1 cellular context compared by ENCODE assay signal in the genomic region with DNA sequence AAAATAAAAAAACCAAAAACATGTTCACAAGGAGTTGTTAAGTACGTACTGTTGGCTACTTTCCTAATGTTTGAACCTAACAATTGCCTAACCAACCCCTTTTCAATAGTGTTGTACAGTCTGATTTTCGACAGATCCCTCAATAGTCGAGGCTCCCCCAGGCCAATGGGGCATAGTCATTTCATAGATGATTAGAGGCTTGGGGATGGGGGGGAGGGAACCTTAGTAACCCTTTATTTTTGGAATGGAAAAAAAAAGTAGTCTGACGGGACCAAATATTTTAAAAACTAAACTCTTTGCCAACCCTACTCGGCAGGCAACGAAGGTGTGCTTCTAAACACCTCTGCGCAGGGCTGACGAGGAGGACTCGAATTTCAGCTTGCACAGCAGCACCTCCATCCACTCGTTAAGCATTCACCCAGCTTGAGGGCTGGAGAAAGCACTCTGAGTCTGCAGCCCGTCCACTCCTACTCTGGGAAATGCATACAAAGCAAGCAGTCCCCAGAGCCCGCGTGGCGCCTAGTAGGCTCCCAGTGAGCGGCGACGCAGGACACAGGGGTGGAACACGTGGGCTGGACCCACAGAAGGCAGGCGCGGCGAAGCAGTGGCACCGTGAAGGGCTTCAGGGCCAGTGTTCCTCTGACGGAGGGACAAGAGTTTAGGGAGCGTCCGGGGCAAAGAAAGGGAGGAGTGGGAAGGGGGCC.
TF ChIP-seq lines count a peak whose summit lies in the region.

No MANE protein-coding gene starts in this region.

TF ChIP-seq in HepG2, 621 proteins besides CTCF, POLR2A, EP300 and RAD21 (continued from another document and continues in another):
- TF ChIP-seq, protein P1, sequence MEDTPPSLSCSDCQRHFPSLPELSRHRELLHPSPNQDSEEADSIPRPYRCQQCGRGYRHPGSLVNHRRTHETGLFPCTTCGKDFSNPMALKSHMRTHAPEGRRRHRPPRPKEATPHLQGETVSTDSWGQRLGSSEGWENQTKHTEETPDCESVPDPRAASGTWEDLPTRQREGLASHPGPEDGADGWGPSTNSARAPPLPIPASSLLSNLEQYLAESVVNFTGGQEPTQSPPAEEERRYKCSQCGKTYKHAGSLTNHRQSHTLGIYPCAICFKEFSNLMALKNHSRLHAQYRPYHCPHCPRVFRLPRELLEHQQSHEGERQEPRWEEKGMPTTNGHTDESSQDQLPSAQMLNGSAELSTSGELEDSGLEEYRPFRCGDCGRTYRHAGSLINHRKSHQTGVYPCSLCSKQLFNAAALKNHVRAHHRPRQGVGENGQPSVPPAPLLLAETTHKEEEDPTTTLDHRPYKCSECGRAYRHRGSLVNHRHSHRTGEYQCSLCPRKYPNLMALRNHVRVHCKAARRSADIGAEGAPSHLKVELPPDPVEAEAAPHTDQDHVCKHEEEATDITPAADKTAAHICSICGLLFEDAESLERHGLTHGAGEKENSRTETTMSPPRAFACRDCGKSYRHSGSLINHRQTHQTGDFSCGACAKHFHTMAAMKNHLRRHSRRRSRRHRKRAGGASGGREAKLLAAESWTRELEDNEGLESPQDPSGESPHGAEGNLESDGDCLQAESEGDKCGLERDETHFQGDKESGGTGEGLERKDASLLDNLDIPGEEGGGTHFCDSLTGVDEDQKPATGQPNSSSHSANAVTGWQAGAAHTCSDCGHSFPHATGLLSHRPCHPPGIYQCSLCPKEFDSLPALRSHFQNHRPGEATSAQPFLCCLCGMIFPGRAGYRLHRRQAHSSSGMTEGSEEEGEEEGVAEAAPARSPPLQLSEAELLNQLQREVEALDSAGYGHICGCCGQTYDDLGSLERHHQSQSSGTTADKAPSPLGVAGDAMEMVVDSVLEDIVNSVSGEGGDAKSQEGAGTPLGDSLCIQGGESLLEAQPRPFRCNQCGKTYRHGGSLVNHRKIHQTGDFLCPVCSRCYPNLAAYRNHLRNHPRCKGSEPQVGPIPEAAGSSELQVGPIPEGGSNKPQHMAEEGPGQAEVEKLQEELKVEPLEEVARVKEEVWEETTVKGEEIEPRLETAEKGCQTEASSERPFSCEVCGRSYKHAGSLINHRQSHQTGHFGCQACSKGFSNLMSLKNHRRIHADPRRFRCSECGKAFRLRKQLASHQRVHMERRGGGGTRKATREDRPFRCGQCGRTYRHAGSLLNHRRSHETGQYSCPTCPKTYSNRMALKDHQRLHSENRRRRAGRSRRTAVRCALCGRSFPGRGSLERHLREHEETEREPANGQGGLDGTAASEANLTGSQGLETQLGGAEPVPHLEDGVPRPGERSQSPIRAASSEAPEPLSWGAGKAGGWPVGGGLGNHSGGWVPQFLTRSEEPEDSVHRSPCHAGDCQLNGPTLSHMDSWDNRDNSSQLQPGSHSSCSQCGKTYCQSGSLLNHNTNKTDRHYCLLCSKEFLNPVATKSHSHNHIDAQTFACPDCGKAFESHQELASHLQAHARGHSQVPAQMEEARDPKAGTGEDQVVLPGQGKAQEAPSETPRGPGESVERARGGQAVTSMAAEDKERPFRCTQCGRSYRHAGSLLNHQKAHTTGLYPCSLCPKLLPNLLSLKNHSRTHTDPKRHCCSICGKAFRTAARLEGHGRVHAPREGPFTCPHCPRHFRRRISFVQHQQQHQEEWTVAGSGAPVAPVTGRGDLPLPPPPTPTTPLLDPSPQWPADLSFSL (CRISPR knock-in tag; IDR thresholded peaks at IDR 0.05): no peak
- TF ChIP-seq ISL2 (CRISPR knock-in tag; IDR thresholded peaks at IDR 0.05) (no peak; the same call in 1 of the 2 replicates), FOSL1 (CRISPR knock-in tag; IDR thresholded peaks at IDR 0.05; ENCODE audit: borderline replicate concordance) (no peak), ZNF768 (CRISPR knock-in tag; IDR thresholded peaks at IDR 0.05) (peak; percentile 49; the same call in 1 of the 2 replicates), ZNF121 (CRISPR knock-in tag; IDR thresholded peaks at IDR 0.05) (no peak), RBM22 (optimal IDR thresholded peaks at IDR 0.05; ENCODE audit: low read length) (no peak), IKZF4 (CRISPR knock-in tag; IDR thresholded peaks at IDR 0.05; ENCODE audit: borderline replicate concordance, low read depth, not compliant biosample characterization) (no peak), PCBP2 (optimal IDR thresholded peaks at IDR 0.05; ENCODE audit: low read depth, low read length, poor library complexity, severe bottlenecking) (no peak), REL (CRISPR knock-in tag; conservative IDR thresholded peaks at IDR 0.05) (peak; percentile 92), ATF7-NPFF (CRISPR knock-in tag; IDR thresholded peaks at IDR 0.05; ENCODE audit: low read depth) (no peak), ZNF546 (CRISPR knock-in tag; conservative IDR thresholded peaks at IDR 0.05) (no peak; the same call in 1 of the 2 replicates), KDM6A (CRISPR knock-in tag; IDR thresholded peaks at IDR 0.05; ENCODE audit: low read depth) (no peak), ZNF296 (CRISPR knock-in tag; conservative IDR thresholded peaks at IDR 0.05) (no peak), ZNF589 (CRISPR knock-in tag; conservative IDR thresholded peaks at IDR 0.05) (no peak), ZNF414 (CRISPR knock-in tag; IDR thresholded peaks at IDR 0.05) (0 out of 2 replicates have a peak, but pooled peaks have one; percentile 57), ZNF781 (CRISPR knock-in tag; IDR thresholded peaks at IDR 0.05; ENCODE audit: borderline replicate concordance, not compliant biosample characterization) (no peak), ZBTB44 (CRISPR knock-in tag; IDR thresholded peaks at IDR 0.05) (no peak), ELF1 (CRISPR knock-in tag; IDR thresholded peaks at IDR 0.05) (no peak; the same call in 1 of the 2 replicates), ZNF598 (CRISPR knock-in tag; IDR thresholded peaks at IDR 0.05; ENCODE audit: borderline replicate concordance) (no peak), ZNF552 (CRISPR knock-in tag; IDR thresholded peaks at IDR 0.05; ENCODE audit: borderline replicate concordance) (no peak), KMT2A (CRISPR knock-in tag; IDR thresholded peaks at IDR 0.05) (no peak; the same call in 1 of the 2 replicates), ZNF678 (CRISPR knock-in tag; IDR thresholded peaks at IDR 0.05) (0 out of 2 replicates have a peak, but pooled peaks have one; percentile 31), SMAD1 (CRISPR knock-in tag; IDR thresholded peaks at IDR 0.05; ENCODE audit: borderline replicate concordance, low read depth) (peak; percentile 50; the same call in 1 of the 2 replicates), TFDP2 (CRISPR knock-in tag; IDR thresholded peaks at IDR 0.05) (peak; percentile 70; the same call in 1 of the 2 replicates), HOXA3 (CRISPR knock-in tag; IDR thresholded peaks at IDR 0.05) (no peak), ZNF766 (CRISPR knock-in tag; IDR thresholded peaks at IDR 0.05; ENCODE audit: borderline replicate concordance) (no peak; the same call in 1 of the 2 replicates), HIC2 (CRISPR knock-in tag; IDR thresholded peaks at IDR 0.05; ENCODE audit: low read depth) (0 out of 2 replicates have a peak, but pooled peaks have one; percentile 14), MTA1 (CRISPR knock-in tag; IDR thresholded peaks at IDR 0.05; ENCODE audit: borderline replicate concordance) (no peak), ZNF441 (CRISPR knock-in tag; IDR thresholded peaks at IDR 0.05; ENCODE audit: borderline replicate concordance) (0 out of 2 replicates have a peak, but pooled peaks have one; percentile 7), ZNF510 (CRISPR knock-in tag; IDR thresholded peaks at IDR 0.05; ENCODE audit: low read depth) (no peak), ZZZ3 (CRISPR knock-in tag; IDR thresholded peaks at IDR 0.05; ENCODE audit: borderline replicate concordance) (no peak), GRHL1 (CRISPR knock-in tag; conservative IDR thresholded peaks at IDR 0.05) (no peak), SMARCE1 (IDR thresholded peaks at IDR 0.05; ENCODE audit: borderline replicate concordance) (no peak), ZNF350 (CRISPR knock-in tag; IDR thresholded peaks at IDR 0.05; ENCODE audit: borderline replicate concordance, low read depth) (peak; percentile 31; the same call in 1 of the 2 replicates), ZSCAN12 (CRISPR knock-in tag; IDR thresholded peaks at IDR 0.05) (no peak), EHMT2 (IDR thresholded peaks at IDR 0.05; ENCODE audit: borderline replicate concordance, low read depth, low read length) (no peak), HOXA5 (CRISPR knock-in tag; IDR thresholded peaks at IDR 0.05) (no peak), NFKB2 (CRISPR knock-in tag; IDR thresholded peaks at IDR 0.05; ENCODE audit: borderline replicate concordance) (peak; percentile 81; the same call in 1 of the 2 replicates), ZNF761 (CRISPR knock-in tag; conservative IDR thresholded peaks at IDR 0.05) (no peak), ZNF484 (CRISPR knock-in tag; IDR thresholded peaks at IDR 0.05; ENCODE audit: borderline replicate concordance, low read depth) (peak; percentile 16; the same call in 1 of the 2 replicates), TEAD2 (CRISPR knock-in tag; IDR thresholded peaks at IDR 0.05) (no peak), ZNF749 (CRISPR knock-in tag; IDR thresholded peaks at IDR 0.05; ENCODE audit: borderline replicate concordance) (no peak), XBP1 (CRISPR knock-in tag; IDR thresholded peaks at IDR 0.05) (no peak), TBL1XR1 (IDR thresholded peaks at IDR 0.05; ENCODE audit: borderline replicate concordance, low read length, partially characterized antibody) (no peak), ZNF652 (CRISPR knock-in tag; IDR thresholded peaks at IDR 0.05; ENCODE audit: borderline replicate concordance, low read depth) (no peak), KDM2A (CRISPR knock-in tag; IDR thresholded peaks at IDR 0.05; ENCODE audit: borderline replicate concordance, low read depth) (no peak; the same call in 1 of the 2 replicates)
- TF ChIP-seq, protein P2, sequence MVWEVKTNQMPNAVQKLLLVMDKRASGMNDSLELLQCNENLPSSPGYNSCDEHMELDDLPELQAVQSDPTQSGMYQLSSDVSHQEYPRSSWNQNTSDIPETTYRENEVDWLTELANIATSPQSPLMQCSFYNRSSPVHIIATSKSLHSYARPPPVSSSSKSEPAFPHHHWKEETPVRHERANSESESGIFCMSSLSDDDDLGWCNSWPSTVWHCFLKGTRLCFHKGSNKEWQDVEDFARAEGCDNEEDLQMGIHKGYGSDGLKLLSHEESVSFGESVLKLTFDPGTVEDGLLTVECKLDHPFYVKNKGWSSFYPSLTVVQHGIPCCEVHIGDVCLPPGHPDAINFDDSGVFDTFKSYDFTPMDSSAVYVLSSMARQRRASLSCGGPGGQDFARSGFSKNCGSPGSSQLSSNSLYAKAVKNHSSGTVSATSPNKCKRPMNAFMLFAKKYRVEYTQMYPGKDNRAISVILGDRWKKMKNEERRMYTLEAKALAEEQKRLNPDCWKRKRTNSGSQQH (CRISPR knock-in tag; IDR thresholded peaks at IDR 0.05; ENCODE audit: low read depth): no peak
- TF ChIP-seq, protein P3, sequence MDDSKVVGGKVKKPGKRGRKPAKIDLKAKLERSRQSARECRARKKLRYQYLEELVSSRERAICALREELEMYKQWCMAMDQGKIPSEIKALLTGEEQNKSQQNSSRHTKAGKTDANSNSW (CRISPR knock-in tag; IDR thresholded peaks at IDR 0.05; ENCODE audit: borderline replicate concordance): no peak
